9 cellular contexts compared by ENCODE assay signal in the genomic region with DNA sequence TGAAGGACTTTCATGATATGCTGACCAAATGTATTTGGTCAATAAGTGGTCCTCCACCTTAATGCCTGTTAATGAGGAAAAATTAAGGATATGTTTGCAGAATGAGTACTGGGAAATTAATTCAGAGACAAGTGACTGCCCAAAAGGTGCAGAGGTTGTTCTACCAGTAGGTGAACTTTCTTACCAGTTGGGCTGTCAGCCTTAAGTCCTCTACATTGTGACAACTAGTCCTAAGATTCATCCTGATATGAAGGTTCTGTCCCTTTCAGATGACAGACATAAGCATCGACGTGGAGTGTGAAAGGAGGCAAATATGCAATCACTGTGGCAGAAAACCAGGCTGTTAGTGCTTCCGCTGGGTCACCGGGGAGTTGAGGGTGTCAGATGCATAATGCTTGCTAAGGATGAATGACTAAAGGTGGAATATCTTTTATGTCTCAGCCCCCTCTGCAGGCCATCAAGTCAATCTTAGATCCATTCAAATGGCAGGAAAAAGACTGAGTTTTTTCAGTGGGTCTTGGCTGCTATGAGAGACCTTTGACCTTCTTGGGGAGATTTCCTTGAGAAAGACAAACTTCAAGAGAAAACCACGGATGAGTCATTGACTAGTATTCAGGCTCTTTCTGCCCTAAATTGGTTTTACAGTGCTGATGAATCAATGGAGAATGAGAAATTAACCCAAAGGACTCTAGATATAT.
DNase-seq lines count a peak whose midpoint lies in the region; ATAC-seq lines count a peak whose summit lies in the region.
"Had no signal": no experiment of that assay in that cellular context is flagged by ENCODE, and none has a peak within 500 bp of the region (broad histone marks: within the 10 kb centered on the region; RNA-seq: fewer than 3 reads in every experiment).

No MANE protein-coding gene starts in this region.

- no peak overlapping the region for H3K4me3 Mint-ChIP-seq in activated CD4-positive, alpha-beta T cell treated with anti-CD3 and anti-CD28 coated beads, Interleukin-2, amount 10 ng/mL, durations not matched to agents 24 days and 14 days
- H3K4me3 Mint-ChIP-seq: activated B cell treated with CpG ODN at 0.5 μM for 24 hours had no signal

- no peak overlapping the region for H3K4me3 ChIP-seq in Jurkat, Clone E6-1 (ENCODE audit: low read length)
- H3K4me3 ChIP-seq in mesendoderm (ENCODE audit: low read length) = no peak overlapping the region

- no peaks in the 10 kb centered on the region for H3K36me3 ChIP-seq in mesendoderm (ENCODE audit: control insufficient read depth, insufficient read depth, low read length)

- no peak overlapping the region for H4K8ac ChIP-seq in mesendoderm (ENCODE audit: low read depth, low read length)

- no peak overlapping the region for H3K4ac ChIP-seq in mesendoderm (ENCODE audit: low read depth, low read length)

- no peaks in the 10 kb centered on the region for H3K4me1 ChIP-seq in mesendoderm (ENCODE audit: control insufficient read depth, low read depth, low read length)

- H3K18ac ChIP-seq in mesendoderm (ENCODE audit: low read length) = no peak overlapping the region

- no peak overlapping the region for H3K27ac Mint-ChIP-seq in activated CD4-positive, alpha-beta T cell treated with anti-CD3 and anti-CD28 coated beads, Interleukin-2, amount 10 ng/mL, durations not matched to agents 24 days and 14 days
- H3K27ac Mint-ChIP-seq: activated B cell treated with CpG ODN at 0.5 μM for 24 hours had no signal

- no peak overlapping the region for H2BK5ac ChIP-seq in mesendoderm (ENCODE audit: low read length)

- H2BK15ac ChIP-seq in mesendoderm (replicated peaks; ENCODE audit: low read depth) = no peak overlapping the region

- H3K79me2 ChIP-seq in mesendoderm (ENCODE audit: control insufficient read depth, insufficient read depth, low read length) = no peaks in the 10 kb centered on the region

- H3K4me2 ChIP-seq in mesendoderm (ENCODE audit: low read length) = no peak overlapping the region

- WGBS in mesendoderm (ENCODE audit: extremely low coverage, insufficient coverage, low lambda C conversion rate) = no CpG with 5 or more reads among the region's 5 CpGs

- H3K27me3 ChIP-seq in mesendoderm (ENCODE audit: insufficient read depth, low read length, poor library complexity) = no peaks in the 10 kb centered on the region

- no peak overlapping the region for H3K23ac ChIP-seq in mesendoderm (ENCODE audit: low read length)

- DNase-seq in GM04503 (ENCODE audit: low read depth) = peak; percentile 37
- peak; percentile 37 for DNase-seq in Jurkat, Clone E6-1 (ENCODE audit: low read depth, low spot score)
- peak; percentile 7 for DNase-seq in UCSD-AML1 (lab: John Stamatoyannopoulos, UW; ENCODE audit: unreplicated experiment)
- peak; percentile 88 for DNase-seq in mesendoderm
- DNase-seq in activated CD4-positive, alpha-beta T cell treated with anti-CD3 and anti-CD28 coated beads, Interleukin-2, amount 10 ng/mL, durations not matched to agents 24 days and 14 days = no peak
- DNase-seq in putamen (ENCODE audit: low spot score) = no peak
- DNase-seq: activated B cell treated with CpG ODN at 0.5 μM for 24 hours had no signal

- intact Hi-C loops in activated CD4-positive, alpha-beta T cell treated with anti-CD3 and anti-CD28 coated beads, Interleukin-2, amount 10 ng/mL, durations not matched to agents 24 days and 14 days (cut with micrococcal nuclease) = no loop called here

- H3K56ac ChIP-seq in mesendoderm (ENCODE audit: low read length) = no peak overlapping the region

- H3K9ac ChIP-seq in mesendoderm (ENCODE audit: low read length) = no peak overlapping the region

- H3K27me3 Mint-ChIP-seq in activated CD4-positive, alpha-beta T cell treated with anti-CD3 and anti-CD28 coated beads, Interleukin-2, amount 10 ng/mL, durations not matched to agents 24 days and 14 days = no peaks in the 10 kb centered on the region
- H3K27me3 Mint-ChIP-seq: activated B cell treated with CpG ODN at 0.5 μM for 24 hours had no signal

- H3K9me3 Mint-ChIP-seq in activated CD4-positive, alpha-beta T cell treated with anti-CD3 and anti-CD28 coated beads, Interleukin-2, amount 10 ng/mL, durations not matched to agents 24 days and 14 days = no peaks in the 10 kb centered on the region
- H3K9me3 Mint-ChIP-seq: activated B cell treated with CpG ODN at 0.5 μM for 24 hours had no signal

- no peak overlapping the region for H4K5ac ChIP-seq in mesendoderm (ENCODE audit: low read length)

- H3K4me1 Mint-ChIP-seq in activated CD4-positive, alpha-beta T cell treated with anti-CD3 and anti-CD28 coated beads, Interleukin-2, amount 10 ng/mL, durations not matched to agents 24 days and 14 days = no peaks in the 10 kb centered on the region
- H3K4me1 Mint-ChIP-seq: activated B cell treated with CpG ODN at 0.5 μM for 24 hours had no signal

- H3K36me3 Mint-ChIP-seq in activated CD4-positive, alpha-beta T cell treated with anti-CD3 and anti-CD28 coated beads, Interleukin-2, amount 10 ng/mL, durations not matched to agents 24 days and 14 days (ENCODE audit: low read depth) = no peaks in the 10 kb centered on the region

- no peak overlapping the region for H2AK5ac ChIP-seq in mesendoderm (ENCODE audit: low read length)

- H3K27ac ChIP-seq in mesendoderm (ENCODE audit: low read depth, low read length) = no peak overlapping the region

- H2BK120ac ChIP-seq in mesendoderm (ENCODE audit: low read depth, low read length) = no peak overlapping the region

- H3K79me1 ChIP-seq in mesendoderm (ENCODE audit: low read length) = no peaks in the 10 kb centered on the region

- ATAC-seq in GM21526 (IDR thresholded peaks at IDR 0.05; ENCODE audit: low FRiP score, unreplicated experiment) (peak; percentile 80), HG03175 (IDR thresholded peaks at IDR 0.05; ENCODE audit: unreplicated experiment) (no peak)

Comparison
In these comparisons a context has a peak if more than half of its experiments do, and no peak if none do; other contexts are left out.
1. DNase-seq: peak in GM04503 (single experiment), Jurkat, Clone E6-1 (single experiment), UCSD-AML1 (single experiment) and mesendoderm (single experiment); none in activated CD4-positive, alpha-beta T cell treated with anti-CD3 and anti-CD28 coated beads, Interleukin-2, amount 10 ng/mL, durations not matched to agents 24 days and 14 days (single experiment) and putamen (single experiment).